ENCODE assay signal across 1 cellular context in genomic region chr11:129949067-129949466, GRCh38.
TF ChIP-seq lines count a peak whose summit lies in the region.

No MANE protein-coding gene starts in this region.

TF ChIP-seq in K562, 482 proteins besides CTCF, POLR2A, EP300 and RAD21 (continued from another document):
- no peak for TF ChIP-seq IRF9 (tag; IDR thresholded peaks at IDR 0.05)
- no peak for TF ChIP-seq ZFP30 (CRISPR knock-in tag; IDR thresholded peaks at IDR 0.05; ENCODE audit: borderline replicate concordance)
- TF ChIP-seq ADNP (tag; IDR thresholded peaks at IDR 0.05), result peak; percentile 82
- no peak for TF ChIP-seq AFF4 (CRISPR knock-in tag; IDR thresholded peaks at IDR 0.05)
- no peak for TF ChIP-seq DEAF1 (CRISPR knock-in tag; IDR thresholded peaks at IDR 0.05)
- no peak for TF ChIP-seq ZNF444 (CRISPR knock-in tag; IDR thresholded peaks at IDR 0.05)
- peak; percentile 62 for TF ChIP-seq ZNF316 (IDR thresholded peaks at IDR 0.05)
- 0 out of 2 replicates have a peak, but pooled peaks have one; percentile 18 for TF ChIP-seq SMARCA5 (IDR thresholded peaks at IDR 0.05)
- TF ChIP-seq BCOR (IDR thresholded peaks at IDR 0.05), result peak; percentile 91
- no peak for TF ChIP-seq MECOM (CRISPR knock-in tag; IDR thresholded peaks at IDR 0.05)
- 0 out of 3 replicates have a peak, but pooled peaks of 1 of the 2 experiments have one; percentile 19 for TF ChIP-seq CBX3 (IDR thresholded peaks at IDR 0.05; ENCODE audit: borderline replicate concordance in 1 of 2, low read length in 2 of 2)
- peak; percentile 64 to 74 for TF ChIP-seq KDM1A (IDR thresholded peaks at IDR 0.05)
